ENCODE assay signal across 1 cellular context in genomic region chr16:21610006-21610544, GRCh38.
TF ChIP-seq lines count a peak whose summit lies in the region.

No MANE protein-coding gene starts in this region.

TF ChIP-seq in HepG2, 621 proteins besides CTCF, POLR2A, EP300 and RAD21:
- TF ChIP-seq TEAD3 (CRISPR knock-in tag; optimal IDR thresholded peaks at IDR 0.05; ENCODE audit: borderline replicate concordance) (peak; percentile 10), ZNF772 (CRISPR knock-in tag; IDR thresholded peaks at IDR 0.05) (no peak)
